Comparison of ENCODE assay signal across 16 cellular contexts in the genomic region with DNA sequence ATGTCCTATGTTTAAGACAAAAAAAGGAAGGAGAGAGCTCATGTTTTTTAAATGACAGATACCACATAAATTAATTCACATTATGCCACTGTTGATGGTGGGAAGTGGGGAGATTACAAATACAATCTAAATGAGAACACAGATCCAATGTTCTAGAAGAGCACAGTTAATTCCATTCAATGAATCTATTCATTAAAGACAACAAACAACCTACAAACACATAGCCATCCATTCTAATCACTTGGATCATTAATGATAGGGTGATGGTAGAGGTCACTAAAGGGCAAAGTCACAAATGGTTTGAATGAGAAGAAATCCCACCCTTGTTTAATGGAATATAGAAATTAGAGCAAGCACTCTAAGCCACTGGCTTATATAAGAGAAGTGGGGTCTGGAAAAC. TPM values are rescaled to one million over a fixed set of nuclear protein-coding genes. Genes with fewer than 3 reads are reported as not detected.
DNase-seq lines count a peak whose midpoint lies in the region; ATAC-seq, FAIRE-seq and TF ChIP-seq lines count a peak whose summit lies in the region.
"Had no signal": no experiment of that assay in that cellular context is flagged by ENCODE, and none has a peak within 500 bp of the region (broad histone marks: within the 10 kb centered on the region; RNA-seq: fewer than 3 reads in every experiment).

No MANE protein-coding gene starts in this region.

- intact Hi-C loops in ascending aorta (cut with DNase I): no loop called here

- TF ChIP-seq EP300 in A549 (IDR thresholded peaks at IDR 0.05): no peak

- POLR2A ChIA-PET in A549 (lab: Yijun Ruan, JAX): no interaction called here
- POLR2A ChIA-PET in CD8-positive, alpha-beta memory T cell (lab: Charles Lee): no interaction called here
- POLR2A ChIA-PET in WTC11 (lab: Charles Lee): no interaction called here

- TF ChIP-seq CTCF in A549 (IDR thresholded peaks at IDR 0.05) (no peak), neutrophil (IDR thresholded peaks at IDR 0.05) (no peak), WTC11 (IDR thresholded peaks at IDR 0.05) (no peak), ascending aorta (IDR thresholded peaks at IDR 0.05) (no peak)

- no peaks in the 10 kb centered on the region for H3K9me3 Mint-ChIP-seq in CD8-positive, alpha-beta memory T cell
- no peaks in the 10 kb centered on the region for H3K9me3 Mint-ChIP-seq in WTC11

- FAIRE-seq in A549 (lab: Jason Lieb, UNC): no peak
- FAIRE-seq in GM19239 (lab: Jason Lieb, UNC): no peak
- FAIRE-seq: bronchial epithelial cell, G401.6, islet of Langerhans had no signal

- H3K4me1 ChIP-seq in A549: peaks cover 69% of the 10 kb centered on the region
- H3K4me1 ChIP-seq in CD8-positive, alpha-beta memory T cell (ENCODE audit: insufficient read depth, low read length): peaks cover 16% of the 10 kb centered on the region
- peaks cover 11 to 12% of the 10 kb centered on the region in 2 experiments for H3K4me1 ChIP-seq in neutrophil (ENCODE audit: control insufficient read depth in 1 of 2, insufficient read depth in 1 of 2, low read depth in 1 of 2, low read length in 1 of 2)
- peaks cover 12 to 32% of the 10 kb centered on the region in 2 donors for H3K4me1 ChIP-seq in ascending aorta

- H3K36me3 ChIP-seq in CD8-positive, alpha-beta memory T cell (ENCODE audit: insufficient read depth, low read length): peaks cover 31% of the 10 kb centered on the region
- H3K36me3 ChIP-seq in neutrophil: peaks cover 58% of the 10 kb centered on the region
- peaks cover 43 to 47% of the 10 kb centered on the region in 2 donors for H3K36me3 ChIP-seq in ascending aorta

- no peak overlapping the region for H3K4me2 ChIP-seq in A549

- peaks cover 42 to 76% (median 54%) of the 10 kb centered on the region in 3 donors for H3K4me1 Mint-ChIP-seq in CD8-positive, alpha-beta memory T cell
- H3K4me1 Mint-ChIP-seq in WTC11: 0 out of 2 replicates have a peak, but pooled peaks cover 7% of the 10 kb centered on the region

- H3K4me3 ChIP-seq in A549: no peak overlapping the region
- no peak overlapping the region for H3K4me3 ChIP-seq in CD8-positive, alpha-beta memory T cell (ENCODE audit: low read length)
- H3K4me3 ChIP-seq in neutrophil (ENCODE audit: low read depth in 1 of 2, low read length in 1 of 2): no peak overlapping the region
- no peak overlapping the region for H3K4me3 ChIP-seq in ascending aorta
- H3K4me3 ChIP-seq: heart right ventricle, right atrium auricular region, thoracic aorta had no signal

- TF ChIP-seq RAD21 in A549 (conservative IDR thresholded peaks at IDR 0.05 in 1 of 2, IDR thresholded peaks at IDR 0.05 in 1 of 2): no peak

- H3K9me3 ChIP-seq in A549 (no peaks in the 10 kb centered on the region), neutrophil (no peaks in the 10 kb centered on the region), ascending aorta (no peaks in the 10 kb centered on the region)
- H3K9me3 ChIP-seq in CD8-positive, alpha-beta memory T cell (ENCODE audit: low read length): no peaks in the 10 kb centered on the region
- H3K9me3 ChIP-seq: heart right ventricle, right atrium auricular region, thoracic aorta had no signal

- DNase-seq in A549 (ENCODE audit: low read depth in 1 of 2, low spot score in 1 of 2) (no peak), WTC11 (ENCODE audit: low spot score) (no peak), GM19239 (ENCODE audit: insufficient read length, low spot score) (no peak), ascending aorta (ENCODE audit: low spot score in 2 of 2) (no peak)
- DNase-seq in CD8-positive, alpha-beta memory T cell: no peak
- DNase-seq: activated gamma-delta T cell treated with Interleukin-2 at 50 U/mL for 16 hours, heart right ventricle, NCI-H226 had no signal

- H3K27ac ChIP-seq in A549 (no peak overlapping the region), angular gyrus (ENCODE audit: low read depth, low read length) (peak overlapping the region; percentile 90), neutrophil (peak overlapping the region; percentile 51), ascending aorta (peak overlapping the region in 1 of 2 donors; percentile 35)
- no peak overlapping the region for H3K27ac ChIP-seq in CD8-positive, alpha-beta memory T cell (ENCODE audit: low read depth, low read length)
- H3K27ac ChIP-seq: thoracic aorta had no signal

- CTCF ChIA-PET in A549 (lab: Yijun Ruan, JAX): interaction anchor here (1.7 kb wide), 1 partner anchor 29 kb away, joined by 7 read pairs; no protein-coding TSS in a partner anchor
- CTCF ChIA-PET in CD8-positive, alpha-beta memory T cell (lab: Charles Lee): interaction anchor here (4.0 kb wide), 1 partner anchor 30 kb away, joined by 21 read pairs; the partner anchor contains the start of gene NFE2L2
- CTCF ChIA-PET in WTC11 (lab: Charles Lee): no interaction called here

- no peak overlapping the region for H3K4me3 Mint-ChIP-seq in CD8-positive, alpha-beta memory T cell
- no peak overlapping the region for H3K4me3 Mint-ChIP-seq in WTC11

- no peaks in the 10 kb centered on the region for H3K27me3 ChIP-seq in CD8-positive, alpha-beta memory T cell (ENCODE audit: insufficient read depth, low read length, poor library complexity, severe bottlenecking)
- no peaks in the 10 kb centered on the region for H3K27me3 ChIP-seq in neutrophil
- no peaks in the 10 kb centered on the region for H3K27me3 ChIP-seq in ascending aorta
- H3K27me3 ChIP-seq: heart right ventricle, right atrium auricular region had no signal

- H3K36me3 Mint-ChIP-seq in CD8-positive, alpha-beta memory T cell: peaks cover 3 to 67% (median 16%) of the 10 kb centered on the region in 3 donors
- peaks cover 25% of the 10 kb centered on the region for H3K36me3 Mint-ChIP-seq in WTC11

- TF ChIP-seq POLR2A in A549 (IDR thresholded peaks at IDR 0.05; ENCODE audit: low read length): no peak

- H3K27me3 Mint-ChIP-seq in CD8-positive, alpha-beta memory T cell: peaks cover 0 to under 1% of the 10 kb centered on the region in 2 donors
- H3K27me3 Mint-ChIP-seq in WTC11 (ENCODE audit: low read depth): no peaks in the 10 kb centered on the region

- no peak for ATAC-seq in A549
- no peak for ATAC-seq in WTC11
- no peak for ATAC-seq in GM18520 (IDR thresholded peaks at IDR 0.05; ENCODE audit: unreplicated experiment)
- ATAC-seq: heart right ventricle had no signal

- H3K27ac Mint-ChIP-seq in CD8-positive, alpha-beta memory T cell: peak overlapping the region in 7 of 8 donors; percentile 8 to 77 (median 67)
- H3K27ac Mint-ChIP-seq in WTC11: no peak overlapping the region

TF ChIP-seq in A549, 52 proteins besides CTCF, POLR2A, EP300 and RAD21:
- TF ChIP-seq RNF2 (IDR thresholded peaks at IDR 0.05; ENCODE audit: borderline replicate concordance, low read depth) (no peak), GATA3 (IDR thresholded peaks at IDR 0.05; ENCODE audit: borderline replicate concordance) (no peak), POLR2AphosphoS2 (conservative IDR thresholded peaks at IDR 0.05; ENCODE audit: low read length) (0 out of 2 replicates have a peak, but pooled peaks have one; percentile 10), MYC (IDR thresholded peaks at IDR 0.05; ENCODE audit: borderline replicate concordance, low read length) (no peak)

TF ChIP-seq in WTC11, 78 proteins besides CTCF, POLR2A, EP300 and RAD21:
- no peak for TF ChIP-seq ZNF396 (CRISPR knock-in tag; IDR thresholded peaks at IDR 0.05; ENCODE audit: borderline replicate concordance)
TF ChIP-seq in WTC11: peak in this region for 0.

RNA-seq across cellular contexts. Expression of gene HNRNPA3, which starts 21.7 kb away (rescaled TPM):
- polyA plus RNA-seq in A549 (2011; rRNA removed) (250 and 357 TPM in 2 replicates), A549 (2017; fragmentation: RNase III; extraction: RNeasy Plus Mini Kit Qiagen cat#74134 plus additional on column Dnase treatment) (714 to 805 TPM (median 755 TPM) in 3 replicates)
- 101 and 131 TPM in 2 replicates for polyA plus RNA-seq in A549 (2012; cell fraction: cytosol; rRNA removed)
- 27.7 and 52.1 TPM in 2 replicates for polyA plus RNA-seq in A549 (2012; cell fraction: nucleus; rRNA removed)
- 32.7 and 35.5 TPM in 2 replicates for polyA minus RNA-seq in A549 (2011; rRNA and poly(A)+ RNA removed)
- total RNA-seq in CD8-positive, alpha-beta memory T cell: 100 to 1,000 TPM; 203 to 216 TPM
- 58.3 TPM for polyA plus RNA-seq in CD8-positive, alpha-beta memory T cell
- total RNA-seq in WTC11 (2021) (367 to 406 TPM (median 379 TPM) in 3 replicates), ascending aorta (32.9 TPM)

RNA-seq across cellular contexts. Expression of gene NFE2L2, which starts 30.3 kb away (rescaled TPM):
- polyA plus RNA-seq in A549 (2011; rRNA removed) (146 and 162 TPM in 2 replicates), A549 (2017; fragmentation: RNase III; extraction: RNeasy Plus Mini Kit Qiagen cat#74134 plus additional on column Dnase treatment) (61.0 to 65.8 TPM (median 62.0 TPM) in 3 replicates)
- polyA plus RNA-seq in A549 (2012; cell fraction: cytosol; rRNA removed): 39.8 and 49.5 TPM in 2 replicates
- polyA plus RNA-seq in A549 (2012; cell fraction: nucleus; rRNA removed): 31.1 and 38.8 TPM in 2 replicates
- 168 and 177 TPM in 2 replicates for polyA minus RNA-seq in A549 (2011; rRNA and poly(A)+ RNA removed)
- total RNA-seq in CD8-positive, alpha-beta memory T cell: 10 to 100 TPM; 58.0 to 63.0 TPM
- 47.7 TPM for polyA plus RNA-seq in CD8-positive, alpha-beta memory T cell
- total RNA-seq in WTC11 (2021) (21.4 to 26.3 TPM (median 22.7 TPM) in 3 replicates), ascending aorta (99.3 TPM)

Comparison
In these comparisons a context has a peak if more than half of its experiments do, and no peak if none do; other contexts are left out.
1. H3K27ac ChIP-seq: peak in angular gyrus (single experiment) and neutrophil (single experiment); none in A549 (0 of 2) and CD8-positive, alpha-beta memory T cell (single experiment).